11 cellular contexts compared by ENCODE assay signal in the genomic region with DNA sequence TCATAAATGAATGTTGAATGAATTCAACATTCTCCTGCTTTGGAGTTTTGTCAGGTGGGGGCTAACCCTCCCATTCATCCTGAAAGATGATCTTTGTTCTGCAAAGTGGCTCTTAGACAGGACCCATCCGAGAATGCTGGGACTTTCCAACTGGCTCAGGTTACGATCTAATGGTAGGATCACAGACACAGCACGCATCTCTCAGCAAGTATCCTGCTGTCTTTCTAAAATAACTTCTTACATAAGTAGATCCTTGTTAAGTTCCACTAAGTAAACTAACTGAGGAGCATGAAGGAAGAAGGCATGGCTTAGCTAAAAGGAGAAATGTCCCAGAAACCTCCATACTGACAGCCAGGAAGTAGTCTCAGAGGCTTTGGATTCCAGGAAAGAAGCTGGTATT. TPM values are rescaled to one million over a fixed set of nuclear protein-coding genes. Genes with fewer than 3 reads are reported as not detected.
DNase-seq lines count a peak whose midpoint lies in the region; ATAC-seq and TF ChIP-seq lines count a peak whose summit lies in the region.
"Had no signal": no experiment of that assay in that cellular context is flagged by ENCODE, and none has a peak within 500 bp of the region (broad histone marks: within the 10 kb centered on the region; RNA-seq: fewer than 3 reads in every experiment).

No MANE protein-coding gene starts in this region.

- ATAC-seq in activated T-cell treated with anti-CD3 and anti-CD28 coated beads, Interleukin-2, amount 50 U/mL, for 4 hours: no peak

- intact Hi-C loops in breast epithelium (cut with DNase I; ENCODE audit: low total_unique reads): no loop called here

- peak overlapping the region; percentile 89 to 91 for H3K27ac ChIP-seq in breast epithelium
- H3K27ac ChIP-seq in liver (ENCODE audit: low read depth in 1 of 2, low read length in 2 of 2): peak overlapping the region; percentile 43 to 70
- H3K27ac ChIP-seq in urinary bladder (ENCODE audit: low read depth): peak overlapping the region; percentile 80

- no peaks in the 10 kb centered on the region for H3K36me3 Mint-ChIP-seq in activated T-cell treated with anti-CD3 and anti-CD28 coated beads, Interleukin-2, amount 50 U/mL, for 4 hours (ENCODE audit: insufficient read depth)

- DNase-seq in NCI-H2107 treated with DMSO at 0.1 percent for 48 hours (lab: John Stamatoyannopoulos, UW; ENCODE audit: unreplicated experiment): peak; percentile 14
- no peak for DNase-seq in NCI-H2107 (lab: John Stamatoyannopoulos, UW)
- peak in 1 of 2 donors; percentile 17 for DNase-seq in breast epithelium (ENCODE audit: low spot score in 2 of 2)
- DNase-seq in NCI-H748 treated with DMSO at 0.1 percent for 48 hours (lab: John Stamatoyannopoulos, UW): no peak
- no peak for DNase-seq in activated T-cell treated with anti-CD3 and anti-CD28 coated beads, Interleukin-2, amount 50 U/mL, for 4 hours
- no peak for DNase-seq in T-helper 2 cell
- DNase-seq: NCI-H187 treated with DMSO at 0.1 percent for 48 hours had no signal

- no peak for TF ChIP-seq POLR2A in breast epithelium (IDR thresholded peaks at IDR 0.05)

- H3K4me1 ChIP-seq in breast epithelium (peaks cover 4% of the 10 kb centered on the region in 2 donors), liver (ENCODE audit: control insufficient read depth in 4 of 4, insufficient read depth in 4 of 4, low read length in 3 of 4) (peaks cover 0 to 6% (median 4%) of the 10 kb centered on the region in 4 donors), urinary bladder (ENCODE audit: insufficient read depth) (no peaks in the 10 kb centered on the region)

- H3K4me1 Mint-ChIP-seq in activated T-cell treated with anti-CD3 and anti-CD28 coated beads, Interleukin-2, amount 50 U/mL, for 4 hours (ENCODE audit: low read depth): peaks cover 4% of the 10 kb centered on the region

- H3K4me3 Mint-ChIP-seq in activated T-cell treated with anti-CD3 and anti-CD28 coated beads, Interleukin-2, amount 50 U/mL, for 4 hours: no peak overlapping the region
- H3K4me3 Mint-ChIP-seq: stimulated activated naive CD8-positive, alpha-beta T cell treated with anti-CD3 and anti-CD28 coated beads, Interleukin-15, Interleukin-2, amounts not matched to agents 100 ng/mL and 50 ng/mL, for 24 hours had no signal

- H3K9me3 ChIP-seq in breast epithelium: no peaks in the 10 kb centered on the region
- no peaks in the 10 kb centered on the region for H3K9me3 ChIP-seq in liver (ENCODE audit: control insufficient read depth in 4 of 4, low read length in 3 of 4)

- H3K27me3 ChIP-seq in breast epithelium (no peaks in the 10 kb centered on the region), liver (ENCODE audit: control insufficient read depth in 4 of 4, insufficient read depth in 4 of 4, low read length in 3 of 4) (no peaks in the 10 kb centered on the region)

- WGBS in liver: 48% methylated on average over 3 of the region's 3 CpGs
- WGBS in urinary bladder: 15% methylated on average over 3 of the region's 3 CpGs

- peaks cover 18% of the 10 kb centered on the region for H3K9me3 Mint-ChIP-seq in activated T-cell treated with anti-CD3 and anti-CD28 coated beads, Interleukin-2, amount 50 U/mL, for 4 hours

- H3K4me3 ChIP-seq in breast epithelium (peak overlapping the region in 1 of 3 donors; percentile 24), liver (ENCODE audit: low read depth in 1 of 3, low read length in 3 of 3) (no peak overlapping the region), urinary bladder (ENCODE audit: low read depth, low read length) (no peak overlapping the region)

- peaks cover 22% of the 10 kb centered on the region for H3K27me3 Mint-ChIP-seq in activated T-cell treated with anti-CD3 and anti-CD28 coated beads, Interleukin-2, amount 50 U/mL, for 4 hours (ENCODE audit: low read depth)

- TF ChIP-seq CTCF in breast epithelium (IDR thresholded peaks at IDR 0.05) (no peak), liver (IDR thresholded peaks at IDR 0.05; ENCODE audit: low read depth, low read length, missing input control) (no peak)

- peak overlapping the region in 1 of 2 donors; percentile 29 for H3K9ac ChIP-seq in liver (ENCODE audit: low read depth in 1 of 2, low read length in 2 of 2)

- H3K36me3 ChIP-seq in breast epithelium (no peaks in the 10 kb centered on the region), liver (ENCODE audit: control insufficient read depth in 4 of 4, insufficient read depth in 3 of 4, low read depth in 1 of 4, low read length in 3 of 4) (peaks cover 0 to 7% (median 1%) of the 10 kb centered on the region in 4 donors), urinary bladder (ENCODE audit: insufficient read depth) (no peaks in the 10 kb centered on the region)

- TF ChIP-seq RAD21 in liver (IDR thresholded peaks at IDR 0.05): no peak

TF ChIP-seq in liver, 16 proteins besides CTCF, POLR2A, EP300 and RAD21 (continues in another document):
- TF ChIP-seq, protein P1, sequence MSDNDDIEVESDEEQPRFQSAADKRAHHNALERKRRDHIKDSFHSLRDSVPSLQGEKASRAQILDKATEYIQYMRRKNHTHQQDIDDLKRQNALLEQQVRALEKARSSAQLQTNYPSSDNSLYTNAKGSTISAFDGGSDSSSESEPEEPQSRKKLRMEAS (IDR thresholded peaks at IDR 0.05): no peak
- TF ChIP-seq RXRA (IDR thresholded peaks at IDR 0.05): no peak
- TF ChIP-seq, protein P2, sequence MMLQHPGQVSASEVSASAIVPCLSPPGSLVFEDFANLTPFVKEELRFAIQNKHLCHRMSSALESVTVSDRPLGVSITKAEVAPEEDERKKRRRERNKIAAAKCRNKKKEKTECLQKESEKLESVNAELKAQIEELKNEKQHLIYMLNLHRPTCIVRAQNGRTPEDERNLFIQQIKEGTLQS (IDR thresholded peaks at IDR 0.05): no peak
- TF ChIP-seq, protein P3, sequence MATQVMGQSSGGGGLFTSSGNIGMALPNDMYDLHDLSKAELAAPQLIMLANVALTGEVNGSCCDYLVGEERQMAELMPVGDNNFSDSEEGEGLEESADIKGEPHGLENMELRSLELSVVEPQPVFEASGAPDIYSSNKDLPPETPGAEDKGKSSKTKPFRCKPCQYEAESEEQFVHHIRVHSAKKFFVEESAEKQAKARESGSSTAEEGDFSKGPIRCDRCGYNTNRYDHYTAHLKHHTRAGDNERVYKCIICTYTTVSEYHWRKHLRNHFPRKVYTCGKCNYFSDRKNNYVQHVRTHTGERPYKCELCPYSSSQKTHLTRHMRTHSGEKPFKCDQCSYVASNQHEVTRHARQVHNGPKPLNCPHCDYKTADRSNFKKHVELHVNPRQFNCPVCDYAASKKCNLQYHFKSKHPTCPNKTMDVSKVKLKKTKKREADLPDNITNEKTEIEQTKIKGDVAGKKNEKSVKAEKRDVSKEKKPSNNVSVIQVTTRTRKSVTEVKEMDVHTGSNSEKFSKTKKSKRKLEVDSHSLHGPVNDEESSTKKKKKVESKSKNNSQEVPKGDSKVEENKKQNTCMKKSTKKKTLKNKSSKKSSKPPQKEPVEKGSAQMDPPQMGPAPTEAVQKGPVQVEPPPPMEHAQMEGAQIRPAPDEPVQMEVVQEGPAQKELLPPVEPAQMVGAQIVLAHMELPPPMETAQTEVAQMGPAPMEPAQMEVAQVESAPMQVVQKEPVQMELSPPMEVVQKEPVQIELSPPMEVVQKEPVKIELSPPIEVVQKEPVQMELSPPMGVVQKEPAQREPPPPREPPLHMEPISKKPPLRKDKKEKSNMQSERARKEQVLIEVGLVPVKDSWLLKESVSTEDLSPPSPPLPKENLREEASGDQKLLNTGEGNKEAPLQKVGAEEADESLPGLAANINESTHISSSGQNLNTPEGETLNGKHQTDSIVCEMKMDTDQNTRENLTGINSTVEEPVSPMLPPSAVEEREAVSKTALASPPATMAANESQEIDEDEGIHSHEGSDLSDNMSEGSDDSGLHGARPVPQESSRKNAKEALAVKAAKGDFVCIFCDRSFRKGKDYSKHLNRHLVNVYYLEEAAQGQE (IDR thresholded peaks at IDR 0.05): no peak
- TF ChIP-seq, protein P4, sequence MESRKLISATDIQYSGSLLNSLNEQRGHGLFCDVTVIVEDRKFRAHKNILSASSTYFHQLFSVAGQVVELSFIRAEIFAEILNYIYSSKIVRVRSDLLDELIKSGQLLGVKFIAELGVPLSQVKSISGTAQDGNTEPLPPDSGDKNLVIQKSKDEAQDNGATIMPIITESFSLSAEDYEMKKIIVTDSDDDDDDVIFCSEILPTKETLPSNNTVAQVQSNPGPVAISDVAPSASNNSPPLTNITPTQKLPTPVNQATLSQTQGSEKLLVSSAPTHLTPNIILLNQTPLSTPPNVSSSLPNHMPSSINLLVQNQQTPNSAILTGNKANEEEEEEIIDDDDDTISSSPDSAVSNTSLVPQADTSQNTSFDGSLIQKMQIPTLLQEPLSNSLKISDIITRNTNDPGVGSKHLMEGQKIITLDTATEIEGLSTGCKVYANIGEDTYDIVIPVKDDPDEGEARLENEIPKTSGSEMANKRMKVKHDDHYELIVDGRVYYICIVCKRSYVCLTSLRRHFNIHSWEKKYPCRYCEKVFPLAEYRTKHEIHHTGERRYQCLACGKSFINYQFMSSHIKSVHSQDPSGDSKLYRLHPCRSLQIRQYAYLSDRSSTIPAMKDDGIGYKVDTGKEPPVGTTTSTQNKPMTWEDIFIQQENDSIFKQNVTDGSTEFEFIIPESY (IDR thresholded peaks at IDR 0.05): no peak
- TF ChIP-seq FOXA2 (IDR thresholded peaks at IDR 0.05): no peak
- no peak for TF ChIP-seq SP1 (IDR thresholded peaks at IDR 0.05)
- TF ChIP-seq YY1 (IDR thresholded peaks at IDR 0.05): no peak
- TF ChIP-seq JUND (IDR thresholded peaks at IDR 0.05): no peak
- TF ChIP-seq FOXA1 (IDR thresholded peaks at IDR 0.05): no peak
- no peak for TF ChIP-seq TAF1 (conservative IDR thresholded peaks at IDR 0.05)
- no peak for TF ChIP-seq GABPA (IDR thresholded peaks at IDR 0.05 in 1 of 2, conservative IDR thresholded peaks at IDR 0.05 in 1 of 2)
- TF ChIP-seq EGR1 (IDR thresholded peaks at IDR 0.05; ENCODE audit: low read depth in 2 of 2): no peak
- TF ChIP-seq NR2F2 (IDR thresholded peaks at IDR 0.05): no peak
- TF ChIP-seq HNF4G (IDR thresholded peaks at IDR 0.05): no peak

RNA-seq across cellular contexts. Expression of a gene that starts 23.7 kb away (rescaled TPM):
- total RNA-seq in breast epithelium (10 to 100 TPM; 25.6 to 65.0 (median 28.8) TPM), liver (100 to 1,000 TPM; 112 to 354 TPM), urinary bladder (10.3 TPM)
- polyA plus RNA-seq in liver (100 to 1,000 TPM; 298 to 311 TPM), urinary bladder (41.1 TPM)
- under 1 TPM; 0.14 to 0.26 (median 0.15) TPM for total RNA-seq in activated T-cell treated with anti-CD3 and anti-CD28 coated beads, Interleukin-2, amount 50 U/mL, for 4 hours

RNA-seq across cellular contexts. Expression of a gene that starts 26.0 kb away (rescaled TPM):
- total RNA-seq in breast epithelium: not detected
- not detected for total RNA-seq in liver
- under 1 TPM in 1 of 2 donors, not detected in 1; 0.08 TPM for polyA plus RNA-seq in liver
- 1.2 TPM for total RNA-seq in urinary bladder
- polyA plus RNA-seq in urinary bladder: not detected
- total RNA-seq in activated T-cell treated with anti-CD3 and anti-CD28 coated beads, Interleukin-2, amount 50 U/mL, for 4 hours: not detected
- total RNA-seq: kidney epithelial cell had no signal

RNA-seq across cellular contexts. Expression of a gene that starts 54.0 kb away (rescaled TPM):
- total RNA-seq in breast epithelium: 1 to 10 TPM in 2 of 3 donors, under 1 TPM in 1; 0.48 to 3.3 (median 1.3) TPM
- under 1 TPM in 1 of 2 donors, not detected in 1; 0.08 TPM for total RNA-seq in liver
- polyA plus RNA-seq in liver: under 1 TPM in 1 of 2 donors, not detected in 1; 0.20 TPM
- 0.16 TPM for total RNA-seq in urinary bladder
- polyA plus RNA-seq in urinary bladder: 3.0 TPM
- total RNA-seq in activated T-cell treated with anti-CD3 and anti-CD28 coated beads, Interleukin-2, amount 50 U/mL, for 4 hours: under 1 TPM in 1 of 3 donors, not detected in 2; 0.11 TPM
